In the genomic region with DNA sequence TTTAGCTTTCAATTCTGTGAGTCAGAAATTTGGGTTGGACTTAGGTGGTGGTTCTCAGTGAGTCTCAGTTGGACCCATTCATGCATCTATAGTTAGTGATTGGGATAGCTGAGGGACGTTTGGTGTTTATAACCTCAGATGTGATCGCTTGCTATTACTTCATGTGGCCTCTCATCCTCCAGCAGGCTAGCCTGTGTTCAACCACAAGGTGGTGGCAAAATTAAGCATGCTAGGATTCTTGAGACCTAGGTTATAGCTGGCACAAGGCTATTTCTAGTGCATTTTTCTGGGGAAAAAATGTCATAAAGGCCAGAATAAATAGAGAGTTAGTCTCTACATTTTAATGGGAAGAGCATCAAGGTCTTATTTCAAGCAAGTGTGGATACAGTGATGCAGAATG, we compare ENCODE assay signal across 33 cellular contexts. TPM values are rescaled to one million over a fixed set of nuclear protein-coding genes. Genes with fewer than 3 reads are reported as not detected.
DNase-seq lines count a peak whose midpoint lies in the region; ATAC-seq and TF ChIP-seq lines count a peak whose summit lies in the region.
"Had no signal": no experiment of that assay in that cellular context is flagged by ENCODE, and none has a peak within 500 bp of the region (broad histone marks: within the 10 kb centered on the region; RNA-seq: fewer than 3 reads in every experiment).

No MANE protein-coding gene starts in this region.

- no peak overlapping the region for H3K4me3 Mint-ChIP-seq in progenitor cell of endocrine pancreas (ENCODE audit: low read depth)
- H3K4me3 Mint-ChIP-seq: immature natural killer cell; stimulated activated memory B cell treated with anti-CD40 and anti-IgM and Interleukin-4, amounts not matched to agents 10 μg/mL and 1 μg/mL and 100 μg/mL, for 72 hours had no signal

- peak; percentile 3 for TF ChIP-seq CTCF in GM12873 (IDR thresholded peaks at IDR 0.05; ENCODE audit: insufficient read depth, low read depth, low read length, missing control alignments)
- peak; percentile 24; the same call in 1 of the 2 replicates for TF ChIP-seq CTCF in LNCaP clone FGC (IDR thresholded peaks at IDR 0.05; ENCODE audit: control insufficient read depth, extremely low read depth, insufficient read depth)
- peak; percentile 37 for TF ChIP-seq CTCF in brain microvascular endothelial cell (IDR thresholded peaks at IDR 0.05; ENCODE audit: low read depth, low read length, missing control alignments)
- TF ChIP-seq CTCF in progenitor cell of endocrine pancreas (IDR thresholded peaks at IDR 0.05; ENCODE audit: unreplicated experiment) = peak; percentile 1
- no peak for TF ChIP-seq CTCF in psoas muscle (IDR thresholded peaks at IDR 0.05)

- no peak overlapping the region for H3K27ac Mint-ChIP-seq in progenitor cell of endocrine pancreas
- H3K27ac Mint-ChIP-seq: immature natural killer cell; stimulated activated memory B cell treated with anti-CD40 and anti-IgM and Interleukin-4, amounts not matched to agents 10 μg/mL and 1 μg/mL and 100 μg/mL, for 72 hours had no signal

- no peak overlapping the region for H3K4me3 ChIP-seq in LNCaP clone FGC (ENCODE audit: low read depth, low read length)
- H3K4me3 ChIP-seq in brain microvascular endothelial cell (ENCODE audit: low read depth, low read length) = no peak overlapping the region
- H3K4me3 ChIP-seq in psoas muscle = no peak overlapping the region
- H3K4me3 ChIP-seq: hepatocyte, left ventricle myocardium inferior, MG63, suprapubic skin, vagina had no signal

- H3K27me3 Mint-ChIP-seq in progenitor cell of endocrine pancreas = peaks cover 5% of the 10 kb centered on the region
- H3K27me3 Mint-ChIP-seq: stimulated activated memory B cell treated with anti-CD40 and anti-IgM and Interleukin-4, amounts not matched to agents 10 μg/mL and 1 μg/mL and 100 μg/mL, for 72 hours had no signal

- H3K36me3 ChIP-seq in brain microvascular endothelial cell (replicated peaks) = no peaks in the 10 kb centered on the region
- no peaks in the 10 kb centered on the region for H3K36me3 ChIP-seq in psoas muscle (ENCODE audit: insufficient read depth in 1 of 2, low read depth in 1 of 2)
- H3K36me3 ChIP-seq: left ventricle myocardium inferior, MG63, suprapubic skin, vagina had no signal

- H3K36me3 Mint-ChIP-seq in progenitor cell of endocrine pancreas (ENCODE audit: insufficient read depth) = no peaks in the 10 kb centered on the region
- H3K36me3 Mint-ChIP-seq: immature natural killer cell; stimulated activated memory B cell treated with anti-CD40 and anti-IgM and Interleukin-4, amounts not matched to agents 10 μg/mL and 1 μg/mL and 100 μg/mL, for 72 hours had no signal

- H3K4me1 ChIP-seq in psoas muscle = no peaks in the 10 kb centered on the region
- H3K4me1 ChIP-seq: left ventricle myocardium inferior, suprapubic skin, vagina had no signal

- no peaks in the 10 kb centered on the region for H3K9me3 ChIP-seq in psoas muscle
- H3K9me3 ChIP-seq: left ventricle myocardium inferior, MG63, suprapubic skin, vagina had no signal

- peaks cover under 1% of the 10 kb centered on the region for H3K9me3 Mint-ChIP-seq in progenitor cell of endocrine pancreas (ENCODE audit: low read depth)
- H3K9me3 Mint-ChIP-seq: stimulated activated memory B cell treated with anti-CD40 and anti-IgM and Interleukin-4, amounts not matched to agents 10 μg/mL and 1 μg/mL and 100 μg/mL, for 72 hours had no signal

- no peaks in the 10 kb centered on the region for H3K4me1 Mint-ChIP-seq in progenitor cell of endocrine pancreas (ENCODE audit: low read depth)

- DNase-seq in LNCaP clone FGC (ENCODE audit: low read depth) = no peak
- DNase-seq in brain microvascular endothelial cell = no peak
- DNase-seq in progenitor cell of endocrine pancreas (ENCODE audit: low spot score, unreplicated experiment) = no peak
- DNase-seq in mesenteric fat pad (ENCODE audit: low spot score) = no peak
- DNase-seq in LoVo (ENCODE audit: low spot score) = no peak
- DNase-seq in psoas muscle = no peak
- DNase-seq: activated CD4-positive, alpha-beta T cell treated with anti-CD3 and anti-CD28 coated beads for 4 hours; activated naive CD4-positive, alpha-beta T cell treated with Interleukin-2 at 50 U/mL for 16 hours; activated T-cell treated with anti-CD3 and anti-CD28 coated beads, Interleukin-2, amount 50 U/mL, for 48 hours; AML-193; amygdala; central memory CD4-positive, alpha-beta T cell; DMS79 treated with DMSO at 0.1 percent for 48 hours; foreskin fibroblast; GOT3; immature natural killer cell; left ventricle myocardium inferior; MG63; NCI-H1694; NCI-H2171 treated with DMSO at 0.1 percent for 48 hours; NCI-H526 treated with DMSO at 0.1 percent for 48 hours; OCI-M1; Right ventricle myocardium superior; stimulated activated CD4-positive, alpha-beta T cell treated with anti-CD3 and anti-CD28 coated beads, Interleukin-2, amount 100 ng/mL, for 24 hours had no signal

- ATAC-seq in psoas muscle = no peak
- ATAC-seq: stimulated activated memory B cell treated with anti-CD40 and anti-IgM and Interleukin-4, amounts not matched to agents 10 μg/mL and 1 μg/mL and 100 μg/mL, for 72 hours had no signal

- H3K27me3 ChIP-seq in brain microvascular endothelial cell (replicated peaks) = no peaks in the 10 kb centered on the region
- no peaks in the 10 kb centered on the region for H3K27me3 ChIP-seq in psoas muscle (ENCODE audit: insufficient read depth in 3 of 3, low read length in 2 of 3)
- H3K27me3 ChIP-seq: hepatocyte, MG63, suprapubic skin, vagina had no signal

- H3K27ac ChIP-seq in brain microvascular endothelial cell (no peak overlapping the region), psoas muscle (no peak overlapping the region)
- H3K27ac ChIP-seq: hepatocyte, left ventricle myocardium inferior, suprapubic skin, vagina had no signal

- in situ Hi-C loops in brain microvascular endothelial cell (cut with HindIII; ENCODE audit: low pct_ligation_motif_present, low sequenced_read_pairs) = no loop called here

- intact Hi-C loops in psoas muscle (cut with DNase I) = no loop called here

- 54 to 69% (median 65%) methylated on average over 2 of the region's 2 CpGs for WGBS in psoas muscle, 3 donors

RNA-seq across cellular contexts. Expression of a gene that starts 10.9 kb away (rescaled TPM):
- total RNA-seq in progenitor cell of endocrine pancreas (1.7 and 1.8 TPM in 2 replicates), mesenteric fat pad (not detected), psoas muscle (under 1 TPM; 0.32 to 0.60 (median 0.36) TPM)
- under 1 TPM in 2 of 3 donors, not detected in 1; 0.05 to 0.06 TPM for polyA plus RNA-seq in psoas muscle
- total RNA-seq: suprapubic skin, vagina had no signal
- polyA plus RNA-seq: immature natural killer cell, neural cell had no signal

RNA-seq across cellular contexts. Expression of a gene that starts 54.9 kb away (rescaled TPM):
- 0.19 and 0.27 TPM in 2 replicates for total RNA-seq in progenitor cell of endocrine pancreas
- total RNA-seq in mesenteric fat pad = not detected
- total RNA-seq in psoas muscle = under 1 TPM in 1 of 4 donors, not detected in 3; 0.26 TPM
- under 1 TPM; 0.08 to 0.17 (median 0.13) TPM for polyA plus RNA-seq in psoas muscle
- total RNA-seq: left ventricle myocardium inferior, mononuclear cell, posterior vena cava, Right ventricle myocardium superior, skeletal muscle tissue, suprapubic skin, vagina had no signal
- polyA plus RNA-seq: hepatocyte, immature natural killer cell had no signal
